In the genomic region with DNA sequence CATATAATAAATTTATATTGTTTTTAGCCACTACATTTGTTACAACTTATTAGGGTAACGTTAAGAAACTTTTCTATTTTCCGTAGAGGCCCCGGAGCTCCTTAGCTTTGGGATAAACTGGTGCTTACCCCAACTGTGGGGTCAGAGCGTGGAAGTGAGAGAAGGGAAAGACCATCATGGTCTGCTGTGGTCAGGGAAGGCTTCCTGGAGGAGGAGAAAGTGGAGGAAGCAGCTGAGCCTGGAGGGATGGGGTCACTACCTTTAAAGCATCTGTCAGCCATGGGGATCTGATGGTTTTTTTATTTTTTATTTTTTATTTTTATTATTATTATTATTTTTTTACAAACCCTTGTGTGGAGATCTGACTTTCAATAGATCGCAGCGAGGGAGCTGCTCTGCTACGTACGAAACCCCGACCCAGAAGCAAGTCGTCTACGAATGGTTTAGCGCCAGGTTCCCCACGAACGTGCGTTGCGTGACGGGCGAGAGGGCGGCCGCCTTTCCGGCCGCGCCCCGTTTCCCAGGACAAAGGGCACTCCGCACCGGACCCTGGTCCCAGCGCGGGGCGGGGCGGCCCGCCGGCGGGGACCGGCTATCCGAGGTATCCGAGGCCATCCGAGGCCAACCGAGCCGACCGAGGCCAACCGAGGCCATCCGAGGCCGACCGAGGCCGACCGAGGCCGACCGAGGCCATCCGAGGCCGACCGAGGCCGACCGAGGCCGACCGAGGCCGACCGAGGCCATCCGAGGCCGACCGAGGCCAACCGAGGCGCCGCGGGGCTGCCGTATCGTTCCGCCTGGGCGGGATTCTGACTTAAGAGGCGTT, we compare ENCODE assay signal across 7 cellular contexts.
DNase-seq lines count a peak whose midpoint lies in the region; ATAC-seq and TF ChIP-seq lines count a peak whose summit lies in the region.

No MANE protein-coding gene starts in this region.

- H3K9me3 ChIP-seq in heart right ventricle (peaks cover 0 to 4% (median 0%) of the 10 kb centered on the region in 11 donors), thymus (ENCODE audit: control insufficient read depth) (no peaks in the 10 kb centered on the region)

- peak overlapping the region in 9 of 10 donors; percentile 54 to 86 (median 78) for H3K27ac ChIP-seq in heart right ventricle
- H3K27ac ChIP-seq in thymus (ENCODE audit: low read depth) = no peak overlapping the region

- intact Hi-C loops in heart right ventricle (cut with DNase I) = no loop called here

- H3K36me3 ChIP-seq in heart right ventricle (no peaks in the 10 kb centered on the region), thymus (ENCODE audit: control insufficient read depth, insufficient read depth) (no peaks in the 10 kb centered on the region)

- ATAC-seq in GM19023 (IDR thresholded peaks at IDR 0.05; ENCODE audit: unreplicated experiment) = peak; percentile 53
- ATAC-seq in heart right ventricle = peak; percentile 96 to 100 (median 98)

- 6% methylated on average over 61 to 69 of the region's 69 CpGs for WGBS in heart right ventricle, 2 donors
- WGBS in thymus = 6% methylated on average over 69 of the region's 69 CpGs

- H3K4me1 ChIP-seq in heart right ventricle = peaks cover 0 to 12% (median 4%) of the 10 kb centered on the region in 9 donors
- H3K4me1 ChIP-seq in thymus (ENCODE audit: control insufficient read depth, insufficient read depth, low read length) = no peaks in the 10 kb centered on the region

- H3K4me3 ChIP-seq in heart right ventricle = peak overlapping the region in 9 of 10 donors; percentile 33 to 62 (median 55)
- peak overlapping the region; percentile 41 for H3K4me3 ChIP-seq in thymus (ENCODE audit: low read length)

- H3K27me3 ChIP-seq in heart right ventricle (peaks cover 0 to 8% (median 5%) of the 10 kb centered on the region in 7 donors), thymus (ENCODE audit: control insufficient read depth, insufficient read depth) (no peaks in the 10 kb centered on the region)

- DNase-seq in HPDE6-E6E7 (ENCODE audit: extremely low spot score) = peak; percentile 60
- peak; percentile 76 for DNase-seq in SW480 (ENCODE audit: low spot score)
- peak; percentile 60 for DNase-seq in activated naive CD8-positive, alpha-beta T cell treated with anti-CD3 and anti-CD28 coated beads, Interleukin-2, amount 50 U/mL, for 16 hours (ENCODE audit: low read depth, low spot score)
- peak; percentile 85 to 89 for DNase-seq in heart right ventricle
- peak; percentile 78 for DNase-seq in pons (ENCODE audit: low spot score)

- no peak for TF ChIP-seq CTCF in heart right ventricle (IDR thresholded peaks at IDR 0.05)
